In genomic region chr2:242098445-242099128, GRCh38 we compare ENCODE assay signal across 1 cellular context.
TF ChIP-seq lines count a peak whose summit lies in the region.

No MANE protein-coding gene starts in this region.

TF ChIP-seq in GM12878, 131 proteins besides CTCF, POLR2A, EP300 and RAD21 (continued from another document):
- no peak for TF ChIP-seq LARP7 (IDR thresholded peaks at IDR 0.05)
- TF ChIP-seq RUNX3 (IDR thresholded peaks at IDR 0.05; ENCODE audit: low read length): peak; percentile 38; the same call in 1 of the 2 replicates
- no peak for TF ChIP-seq MLLT1 (IDR thresholded peaks at IDR 0.05)
- peak; percentile 17; the same call in 1 of the 2 replicates for TF ChIP-seq RELB (IDR thresholded peaks at IDR 0.05; ENCODE audit: low read depth)
- TF ChIP-seq BACH1 (IDR thresholded peaks at IDR 0.05; ENCODE audit: borderline replicate concordance): peak; percentile 98; the same call in 1 of the 2 replicates
TF ChIP-seq in GM12878: peak in this region for 8.
